Comparison of ENCODE assay signal across 21 cellular contexts in the genomic region with DNA sequence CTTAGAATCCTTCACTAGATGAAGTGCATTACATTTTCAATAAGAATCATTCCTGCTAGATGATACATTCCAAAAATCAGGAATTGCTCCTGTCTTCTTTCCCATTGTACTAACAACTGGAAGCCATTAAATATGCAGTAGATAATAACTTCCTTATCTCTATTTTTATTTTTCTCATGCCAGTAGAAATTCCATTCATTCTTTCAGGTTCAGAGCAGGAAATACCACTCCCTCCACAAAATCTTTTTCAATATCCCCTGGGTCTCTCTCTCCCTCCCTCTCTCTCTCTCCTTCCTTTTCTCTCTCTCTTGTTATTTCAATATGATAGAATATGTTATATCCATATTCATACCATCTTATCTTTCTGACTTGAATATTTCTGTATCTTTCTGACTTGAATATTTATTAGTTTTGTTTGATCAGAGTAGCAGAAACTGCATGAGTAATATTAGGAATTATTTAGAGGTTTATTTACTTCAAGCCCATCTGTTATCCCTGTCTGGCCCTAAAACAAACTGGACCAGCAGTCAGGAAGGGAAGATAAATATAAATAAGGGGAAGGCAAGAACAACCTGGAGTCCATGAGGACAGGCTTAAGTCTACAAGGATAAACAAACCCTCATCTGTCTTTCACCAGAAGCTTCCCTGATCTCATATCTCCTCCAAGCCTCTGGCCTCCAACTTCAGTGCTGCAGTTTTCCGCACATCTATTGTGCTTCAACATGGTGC.
A peak's percentile ranks its signal among the peaks of the same experiment; 100 is the strongest.
DNase-seq lines count a peak whose midpoint lies in the region; ATAC-seq, FAIRE-seq and TF ChIP-seq lines count a peak whose summit lies in the region.
"Had no signal": no experiment of that assay in that cellular context is flagged by ENCODE, and none has a peak within 500 bp of the region (broad histone marks: within the 10 kb centered on the region; RNA-seq: fewer than 3 reads in every experiment).

No MANE protein-coding gene starts in this region.

- no peak for FAIRE-seq in frontal cortex (lab: Jason Lieb, UNC)
- FAIRE-seq: urothelium cell line had no signal

- BruUV-seq in A673 (replicated peaks; lab: Mats Ljungman, UMichigan), result no TSS peak

- in situ Hi-C loops in brain microvascular endothelial cell (cut with HindIII; ENCODE audit: low pct_ligation_motif_present, low sequenced_read_pairs), result no loop called here

- no CpG with 5 or more reads among the region's 1 CpG for WGBS in mesodermal cell (ENCODE audit: insufficient coverage in 2 of 2), 2 experiments

- intact Hi-C loops in A673 (cut with micrococcal nuclease; ENCODE audit: unreplicated experiment) (no loop called here), mucosa of descending colon (cut with DNase I, micrococcal nuclease) (no loop called here)

- peak; percentile 3 for DNase-seq in A673 (ENCODE audit: low spot score)
- DNase-seq in HS-5 (ENCODE audit: low read depth), result peak; percentile 40
- no peak for DNase-seq in brain microvascular endothelial cell
- no peak for DNase-seq in frontal cortex (ENCODE audit: low spot score in 2 of 2)
- DNase-seq in NCI-H1105 treated with DMSO at 0.1 percent for 48 hours (lab: John Stamatoyannopoulos, UW), result no peak
- DNase-seq in mucosa of descending colon, result no peak
- no peak for DNase-seq in NOMO-1 treated with dmso at 0.1 percent for 144 hours (lab: John Stamatoyannopoulos, UW; ENCODE audit: unreplicated experiment)
- DNase-seq: activated CD4-positive, alpha-beta T cell treated with anti-CD3 and anti-CD28 coated beads, Interleukin-2, amount 10 ng/mL, durations not matched to agents 24 days and 14 days; body of pancreas; C1 segment of cervical spinal cord; esophagus squamous epithelium; MM.1S; NCI-H69; psoas muscle; stimulated activated CD4-positive, alpha-beta T cell treated with anti-CD3 and anti-CD28 coated beads, Interleukin-1b, Interleukin-23, amount 100 ng/mL, for 48 hours had no signal

- CTCF ChIA-PET in A673 (lab: Charles Lee), result no interaction called here

- H3K27ac ChIP-seq in A673 (ENCODE audit: low read depth, low read length, poor library complexity, severe bottlenecking) (no peak overlapping the region), brain microvascular endothelial cell (peak overlapping the region; percentile 30), mesodermal cell (ENCODE audit: low read depth, low read length, severe bottlenecking) (peak overlapping the region; percentile 52)
- H3K27ac ChIP-seq: body of pancreas, coronary artery, esophagus squamous epithelium, psoas muscle, suprapubic skin had no signal

- no peaks in the 10 kb centered on the region for H3K9me3 ChIP-seq in A673 (ENCODE audit: low read depth, low read length, poor library complexity, severe bottlenecking)
- peaks cover 10% of the 10 kb centered on the region for H3K9me3 ChIP-seq in mesodermal cell (ENCODE audit: control insufficient read depth, low read length)
- H3K9me3 ChIP-seq in mucosa of descending colon, result peaks cover 11% of the 10 kb centered on the region
- H3K9me3 ChIP-seq: body of pancreas, psoas muscle had no signal

- H3K27me3 ChIP-seq in A673 (replicated peaks; ENCODE audit: insufficient read depth, low read depth, low read length, poor library complexity) (no peaks in the 10 kb centered on the region), brain microvascular endothelial cell (replicated peaks) (no peaks in the 10 kb centered on the region)
- H3K27me3 ChIP-seq: body of pancreas, esophagus squamous epithelium, suprapubic skin had no signal

- no peaks in the 10 kb centered on the region for H3K4me1 ChIP-seq in A673 (ENCODE audit: insufficient read depth, low read length, poor library complexity, severe bottlenecking)
- peaks cover 8% of the 10 kb centered on the region for H3K4me1 ChIP-seq in mesodermal cell (ENCODE audit: control insufficient read depth, insufficient read depth, low read length, poor library complexity, severe bottlenecking)
- no peaks in the 10 kb centered on the region for H3K4me1 ChIP-seq in mucosa of descending colon (ENCODE audit: low read depth)
- H3K4me1 ChIP-seq: body of pancreas, esophagus squamous epithelium, psoas muscle, suprapubic skin had no signal

- TF ChIP-seq CTCF in A673 (conservative IDR thresholded peaks at IDR 0.05; ENCODE audit: low read depth, low read length) (no peak), brain microvascular endothelial cell (IDR thresholded peaks at IDR 0.05; ENCODE audit: low read depth, low read length, missing control alignments) (no peak), mucosa of descending colon (IDR thresholded peaks at IDR 0.05) (no peak)

- ATAC-seq in mucosa of descending colon, result no peak
- ATAC-seq: activated naive CD4-positive, alpha-beta T cell treated with anti-CD3 and anti-CD28 coated beads, Interleukin-2, amount 50 U/mL, for 72 hours; body of pancreas; HCT116; psoas muscle had no signal

- H3K36me3 ChIP-seq in A673 (ENCODE audit: insufficient read depth, low read length, poor library complexity, severe bottlenecking) (no peaks in the 10 kb centered on the region), brain microvascular endothelial cell (replicated peaks) (no peaks in the 10 kb centered on the region), mesodermal cell (ENCODE audit: control insufficient read depth, insufficient read depth, low read length) (no peaks in the 10 kb centered on the region), mucosa of descending colon (ENCODE audit: low read depth) (no peaks in the 10 kb centered on the region)
- H3K36me3 ChIP-seq: esophagus squamous epithelium, suprapubic skin had no signal

- POLR2A ChIA-PET in A673 (lab: Charles Lee; ENCODE audit: low non-redundant PET), result no interaction called here

- H3K4me3 ChIP-seq in A673 (ENCODE audit: low read depth, low read length, poor library complexity, severe bottlenecking) (no peak overlapping the region), brain microvascular endothelial cell (ENCODE audit: low read depth, low read length) (no peak overlapping the region), mesodermal cell (ENCODE audit: extremely low read depth, insufficient read depth, low read length, poor library complexity, severe bottlenecking) (no peak overlapping the region), mucosa of descending colon (no peak overlapping the region)
- H3K4me3 ChIP-seq: body of pancreas, coronary artery, esophagus squamous epithelium, psoas muscle, suprapubic skin had no signal

Comparison
In these comparisons a context has a peak if more than half of its experiments do, and no peak if none do; other contexts are left out.
1. DNase-seq: peak in A673 (single experiment) and HS-5 (single experiment); none in brain microvascular endothelial cell (single experiment), frontal cortex (0 of 2), NCI-H1105 treated with DMSO at 0.1 percent for 48 hours (single experiment), mucosa of descending colon (0 of 3) and NOMO-1 treated with dmso at 0.1 percent for 144 hours (single experiment).